Comparison of ENCODE assay signal across 8 cellular contexts in genomic region chr11:62337682-62338181, GRCh38. TPM values are rescaled to one million over a fixed set of nuclear protein-coding genes. Genes with fewer than 3 reads are reported as not detected.
A peak's percentile ranks its signal among the peaks of the same experiment; 100 is the strongest.
DNase-seq lines count a peak whose midpoint lies in the region; ATAC-seq, FAIRE-seq and TF ChIP-seq lines count a peak whose summit lies in the region.

No MANE protein-coding gene starts in this region.

- no peak for TF ChIP-seq CTCF in AG10803 (conservative IDR thresholded peaks at IDR 0.05; ENCODE audit: low read length)
- TF ChIP-seq CTCF in lower lobe of right lung (IDR thresholded peaks at IDR 0.05), result no peak
- TF ChIP-seq CTCF in GM13977 (IDR thresholded peaks at IDR 0.05; ENCODE audit: extremely low read depth, insufficient read depth, missing control alignments), result no peak

- no peaks in the 10 kb centered on the region for H3K9me3 ChIP-seq in lower lobe of right lung

- DNase-seq in AG10803 (ENCODE audit: low read depth) (no peak), RPMI8226 (peak; percentile 31), lower lobe of right lung (peak; percentile 50), urothelium cell line (ENCODE audit: low spot score) (no peak), GM13977 (ENCODE audit: low spot score) (no peak)

- intact Hi-C loops in lower lobe of right lung (cut with DNase I), result no loop called here

- peaks cover under 1% of the 10 kb centered on the region for H3K36me3 ChIP-seq in lower lobe of right lung

- FAIRE-seq in urothelium cell line (lab: Jason Lieb, UNC), result no peak

- ATAC-seq in GM21360 (IDR thresholded peaks at IDR 0.05; ENCODE audit: unreplicated experiment) (peak; percentile 9), lower lobe of right lung (peak; percentile 63 to 71)

- H3K4me3 ChIP-seq in AG10803 (ENCODE audit: low read length) (peak overlapping the region; percentile 58), lower lobe of right lung (peak overlapping the region; percentile 93)

- H3K27ac ChIP-seq in cingulate gyrus (ENCODE audit: low read depth, low read length), result peak overlapping the region; percentile 75
- H3K27ac ChIP-seq in lower lobe of right lung, result peak overlapping the region; percentile 78
- H3K27ac ChIP-seq in temporal lobe (ENCODE audit: low read depth, low read length), result peak overlapping the region; percentile 45

- H3K4me1 ChIP-seq in lower lobe of right lung, result peaks cover 49% of the 10 kb centered on the region

- H3K27me3 ChIP-seq in lower lobe of right lung (ENCODE audit: low read depth), result no peaks in the 10 kb centered on the region

- in situ Hi-C loops in GM13977 (cut with MboI; ENCODE audit: low pct_unique_long_range_greater_than_20kb, low sequenced_read_pairs, unreplicated experiment), result no loop called here

RNA-seq across cellular contexts. Expression of gene ASRGL1, which starts 0.5 kb away (rescaled TPM):
- total RNA-seq in lower lobe of right lung, result 39.7 TPM
- 24.6 TPM for total RNA-seq in temporal lobe

RNA-seq across cellular contexts. Expression of gene SCGB1D4, which starts 38.9 kb away (rescaled TPM):
- total RNA-seq in lower lobe of right lung (not detected), temporal lobe (not detected)

Comparison
In these comparisons a context has a peak if more than half of its experiments do, and no peak if none do; other contexts are left out.
1. DNase-seq: peak in RPMI8226 (single experiment) and lower lobe of right lung (single experiment); none in AG10803 (single experiment), urothelium cell line (single experiment) and GM13977 (single experiment).
2. Peak in every context shown above with its lines, with median percentiles within 50 percentile points of each other: H3K27ac ChIP-seq.